In genomic region chrX:40988100-40988499, GRCh38 we compare ENCODE assay signal across 21 cellular contexts.
DNase-seq lines count a peak whose midpoint lies in the region; ATAC-seq, FAIRE-seq and TF ChIP-seq lines count a peak whose summit lies in the region.
"Had no signal": no experiment of that assay in that cellular context is flagged by ENCODE, and none has a peak within 500 bp of the region (broad histone marks: within the 10 kb centered on the region; RNA-seq: fewer than 3 reads in every experiment).

No MANE protein-coding gene starts in this region.

- no peak overlapping the region for H3K4me3 ChIP-seq in liver (ENCODE audit: low read depth in 1 of 3, low read length in 3 of 3)
- no peak overlapping the region for H3K4me3 ChIP-seq in HepG2 (replicated peaks in 1 of 3; ENCODE audit: insufficient read depth in 1 of 3, low read depth in 2 of 3, low read length in 3 of 3)
- H3K4me3 ChIP-seq in H1 (ENCODE audit: extremely low read depth in 1 of 4, insufficient read depth in 2 of 4, low read depth in 3 of 4, low read length in 4 of 4): no peak overlapping the region
- no peak overlapping the region for H3K4me3 ChIP-seq in right lobe of liver
- H3K4me3 ChIP-seq: A549; BLaER1 treated with 17β-estradiol and CSF1 and Interleukin-3, amounts not matched to agents 10 nM and 100 nM; GM12878 had no signal

- TF ChIP-seq POLR2A in HepG2 (IDR thresholded peaks at IDR 0.05; ENCODE audit: insufficient read depth in 1 of 2, low read depth in 2 of 2, low read length in 2 of 2) (no peak), H1 (IDR thresholded peaks at IDR 0.05; ENCODE audit: control extremely low read depth in 1 of 2, low read depth in 2 of 2, low read length in 2 of 2) (no peak), right lobe of liver (IDR thresholded peaks at IDR 0.05) (no peak)

- no peak overlapping the region for H4K91ac ChIP-seq in H1 (replicated peaks; ENCODE audit: insufficient read length, low read length)

- no peak overlapping the region for H3K56ac ChIP-seq in H1 (replicated peaks; ENCODE audit: insufficient read length, low read depth, low read length)

- intact Hi-C loops in HepG2 (cut with micrococcal nuclease; ENCODE audit: unreplicated experiment): no loop called here
- intact Hi-C loops in right lobe of liver (cut with DNase I): no loop called here

- H3K79me2 ChIP-seq in HepG2 (ENCODE audit: insufficient read depth, low read length): no peaks in the 10 kb centered on the region
- no peaks in the 10 kb centered on the region for H3K79me2 ChIP-seq in H1 (ENCODE audit: control insufficient read depth in 1 of 2, insufficient read depth in 2 of 2, low read length in 2 of 2)

- no peaks in the 10 kb centered on the region for H3K23me2 ChIP-seq in H1 (ENCODE audit: low read depth, low read length)

- no peak overlapping the region for H4K8ac ChIP-seq in H1 (ENCODE audit: extremely low read depth, insufficient read depth, low read length)

- H2BK120ac ChIP-seq in H1 (replicated peaks; ENCODE audit: low read depth, low read length): no peak overlapping the region

- H3K14ac ChIP-seq in H1 (ENCODE audit: insufficient read length): no peak overlapping the region

- H3K27ac ChIP-seq in liver (ENCODE audit: low read depth in 1 of 2, low read length in 2 of 2) (no peak overlapping the region), HepG2 (ENCODE audit: extremely low read length, insufficient read depth, low read length) (no peak overlapping the region), H1 (ENCODE audit: low read depth, low read length) (no peak overlapping the region), right lobe of liver (no peak overlapping the region)
- H3K27ac ChIP-seq: 22Rv1; A549; BLaER1 treated with 17β-estradiol and CSF1 and Interleukin-3, amounts not matched to agents 10 nM and 100 nM; C4-2B had no signal

- no peak overlapping the region for H3K18ac ChIP-seq in H1 (ENCODE audit: extremely low read depth, low read length)

- H2AFZ ChIP-seq in HepG2 (ENCODE audit: low read length) (no peak overlapping the region), H1 (ENCODE audit: low read length) (no peak overlapping the region)

- no peak for DNase-seq in HepG2 (ENCODE audit: low spot score)
- DNase-seq in H1 (ENCODE audit: low read depth in 1 of 2, low spot score in 2 of 2): no peak
- no peak for DNase-seq in right lobe of liver
- no peak for DNase-seq in activated CD4-positive, CD25-positive, alpha-beta regulatory T cell treated with anti-CD3 and anti-CD28 coated beads, Interleukin-2, amount 50 U/mL, for 72 hours
- DNase-seq: AML-193; Caco-2; Calu3; CD4-positive, alpha-beta T cell; CD8-positive, alpha-beta T cell; DMS79 treated with DMSO at 0.1 percent for 48 hours had no signal

- H3K4me1 ChIP-seq in liver (ENCODE audit: control insufficient read depth in 4 of 4, insufficient read depth in 4 of 4, low read length in 3 of 4) (no peaks in the 10 kb centered on the region), HepG2 (ENCODE audit: insufficient read depth, low read length) (no peaks in the 10 kb centered on the region), H1 (replicated peaks in 1 of 4; ENCODE audit: control insufficient read depth in 3 of 4, insufficient read depth in 4 of 4, low read length in 3 of 4) (peaks cover 0 to 4% (median 1%) of the 10 kb centered on the region in 4 experiments; a peak in 3 of 7 replicates), right lobe of liver (peaks cover 0 to 3% (median 0%) of the 10 kb centered on the region in 4 donors)
- H3K4me1 ChIP-seq: A549; BLaER1 treated with 17β-estradiol and CSF1 and Interleukin-3, amounts not matched to agents 10 nM and 100 nM; Caco-2 had no signal

- H3K27me3 ChIP-seq in liver (ENCODE audit: control insufficient read depth in 4 of 4, insufficient read depth in 4 of 4, low read length in 3 of 4) (no peaks in the 10 kb centered on the region), HepG2 (ENCODE audit: control insufficient read depth in 1 of 2, insufficient read depth in 2 of 2, low read length in 2 of 2) (no peaks in the 10 kb centered on the region), H1 (replicated peaks in 1 of 4; ENCODE audit: control insufficient read depth in 3 of 4, extremely low read depth in 1 of 4, insufficient read depth in 3 of 4, low read length in 3 of 4) (no peaks in the 10 kb centered on the region), right lobe of liver (no peaks in the 10 kb centered on the region)

- no peak overlapping the region for H2BK5ac ChIP-seq in H1 (ENCODE audit: low read depth, low read length)

- H4K5ac ChIP-seq in H1 (ENCODE audit: insufficient read length, low read depth, low read length): no peak overlapping the region

- no peak overlapping the region for H3K9ac ChIP-seq in liver (ENCODE audit: low read depth in 1 of 2, low read length in 2 of 2)
- no peak overlapping the region for H3K9ac ChIP-seq in HepG2 (ENCODE audit: insufficient read depth, low read depth, low read length)
- no peak overlapping the region for H3K9ac ChIP-seq in H1 (replicated peaks in 1 of 4; ENCODE audit: extremely low read depth in 1 of 4, low read depth in 3 of 4, low read length in 3 of 4)
- H3K9ac ChIP-seq: BLaER1 treated with 17β-estradiol and CSF1 and Interleukin-3, amounts not matched to agents 10 nM and 100 nM had no signal

- TF ChIP-seq EP300 in HepG2 (IDR thresholded peaks at IDR 0.05; ENCODE audit: low read depth in 2 of 2, low read length in 2 of 2): no peak
- no peak for TF ChIP-seq EP300 in HepG2 (CRISPR knock-in tag; IDR thresholded peaks at IDR 0.05; ENCODE audit: borderline replicate concordance)
- TF ChIP-seq EP300 in H1 (IDR thresholded peaks at IDR 0.05; ENCODE audit: borderline replicate concordance in 1 of 2, low read depth in 2 of 2, low read length in 2 of 2): no peak

- no peaks in the 10 kb centered on the region for H3K79me1 ChIP-seq in H1 (ENCODE audit: low read depth, low read length)

- 52% methylated on average over 3 of the region's 3 CpGs for whole genome bisulfite sequencing in liver
- 21% methylated on average over 3 of the region's 3 CpGs for WGBS in HepG2 (ENCODE audit: low lambda C conversion rate)
- WGBS in H1 (ENCODE audit: extremely low coverage in 1 of 2, insufficient coverage in 1 of 2, insufficient read length in 1 of 2, insufficient replicate concordance in 2 of 2, low coverage in 1 of 2, low lambda C conversion rate in 2 of 2, missing lambda C conversion rate in 1 of 2), 2 experiments: 91% methylated on average over 3 of the region's 3 CpGs; no CpG with 5 or more reads in 1 of the 2 experiments
- WGBS in right lobe of liver (ENCODE audit: insufficient coverage, low coverage, low lambda C conversion rate, missing lambda C conversion rate): 26% methylated on average over 3 of the region's 3 CpGs

- ATAC-seq in HepG2 (no peak), right lobe of liver (peak; percentile 53 to 63 (median 54)), GM21529 (IDR thresholded peaks at IDR 0.05; ENCODE audit: unreplicated experiment) (no peak)
- ATAC-seq: A549; CD8-positive, alpha-beta T cell; GM12878 had no signal

- no peak overlapping the region for H3K4ac ChIP-seq in H1 (replicated peaks; ENCODE audit: insufficient read length, low read depth, low read length)

- TF ChIP-seq CTCF in liver (IDR thresholded peaks at IDR 0.05; ENCODE audit: low read depth, low read length, missing input control): no peak
- TF ChIP-seq CTCF in HepG2 (CRISPR knock-in tag; IDR thresholded peaks at IDR 0.05): no peak
- no peak for TF ChIP-seq CTCF in H1 (IDR thresholded peaks at IDR 0.05; ENCODE audit: control extremely low read depth in 1 of 3, insufficient read depth in 1 of 3, low read depth in 1 of 3, low read length in 3 of 3)
- no peak for TF ChIP-seq CTCF in right lobe of liver (IDR thresholded peaks at IDR 0.05)

- POLR2A ChIA-PET in HepG2 (lab: Yijun Ruan, JAX): no interaction called here
- POLR2A ChIA-PET in H1 (lab: Charles Lee; ENCODE audit: partially characterized antibody): no interaction called here

- H2BK20ac ChIP-seq in H1 (ENCODE audit: low read length): no peak overlapping the region

- H3K4me2 ChIP-seq in HepG2 (ENCODE audit: low read depth, low read length) (no peak overlapping the region), H1 (ENCODE audit: insufficient read depth in 1 of 2, low read depth in 2 of 2, low read length in 2 of 2) (no peak overlapping the region)
- H3K4me2 ChIP-seq: A549; BLaER1 treated with 17β-estradiol and CSF1 and Interleukin-3, amounts not matched to agents 10 nM and 100 nM had no signal

- TF ChIP-seq RAD21 in liver (IDR thresholded peaks at IDR 0.05) (no peak), HepG2 (CRISPR knock-in tag; IDR thresholded peaks at IDR 0.05) (no peak), H1 (IDR thresholded peaks at IDR 0.05 in 1 of 2, conservative IDR thresholded peaks at IDR 0.05 in 1 of 2; ENCODE audit: low read depth in 2 of 2, low read length in 2 of 2) (no peak)

- FAIRE-seq in HepG2 (lab: Jason Lieb, UNC) (no peak), H1 (lab: Jason Lieb, UNC) (peak; percentile 42)
- FAIRE-seq: D721Med, G401.6, GM12878, GM12892, GM19239 had no signal

- H2BK15ac ChIP-seq in H1 (ENCODE audit: low read length): no peak overlapping the region

- in situ Hi-C loops in HepG2 (cut with HindIII; ENCODE audit: extremely low pct_ligation_motif_present, low pct_unique_long_range_greater_than_20kb): no loop called here

- H4K20me1 ChIP-seq in HepG2 (ENCODE audit: insufficient read depth, low read length) (no peaks in the 10 kb centered on the region), H1 (replicated peaks in 1 of 2; ENCODE audit: control insufficient read depth in 1 of 2, insufficient read depth in 2 of 2, low read length in 2 of 2) (no peaks in the 10 kb centered on the region)
- H4K20me1 ChIP-seq: BLaER1 treated with 17β-estradiol and CSF1 and Interleukin-3, amounts not matched to agents 10 nM and 100 nM had no signal

- BruUV-seq in HepG2 (replicated peaks; lab: Mats Ljungman, UMichigan): no TSS peak

- H3K36me3 ChIP-seq in liver (ENCODE audit: control insufficient read depth in 4 of 4, insufficient read depth in 3 of 4, low read depth in 1 of 4, low read length in 3 of 4): no peaks in the 10 kb centered on the region
- no peaks in the 10 kb centered on the region for H3K36me3 ChIP-seq in HepG2 (replicated peaks in 1 of 2; ENCODE audit: control insufficient read depth in 1 of 2, insufficient read depth in 2 of 2, low read length in 2 of 2)
- no peaks in the 10 kb centered on the region for H3K36me3 ChIP-seq in H1 (ENCODE audit: control insufficient read depth in 2 of 4, insufficient read depth in 4 of 4, low read length in 3 of 4)
- H3K36me3 ChIP-seq in right lobe of liver: no peaks in the 10 kb centered on the region
- H3K36me3 ChIP-seq: BLaER1 treated with 17β-estradiol and CSF1 and Interleukin-3, amounts not matched to agents 10 nM and 100 nM had no signal

- CTCF ChIA-PET in HepG2 (lab: Yijun Ruan, JAX; ENCODE audit: low intra/inter-chr PET ratio, low total read pairs) (no interaction called here), H1 (lab: Charles Lee; ENCODE audit: partially characterized antibody) (no interaction called here)

- H3K23ac ChIP-seq in H1 (ENCODE audit: insufficient read length): no peak overlapping the region

- no peak overlapping the region for H2AK5ac ChIP-seq in H1 (ENCODE audit: low read depth, low read length)

- H2BK12ac ChIP-seq in H1 (ENCODE audit: low read depth, low read length): no peak overlapping the region

- H3K9me3 ChIP-seq in liver (ENCODE audit: control insufficient read depth in 4 of 4, low read length in 3 of 4) (no peaks in the 10 kb centered on the region), HepG2 (ENCODE audit: low read length) (no peaks in the 10 kb centered on the region), H1 (ENCODE audit: insufficient read depth in 2 of 2, low read depth in 1 of 2, low read length in 1 of 2) (no peaks in the 10 kb centered on the region), right lobe of liver (no peaks in the 10 kb centered on the region)
- H3K9me3 ChIP-seq: A549, Caco-2 had no signal

Comparison
In these comparisons a context has a peak if more than half of its experiments do, and no peak if none do; other contexts are left out.
1. ATAC-seq: peak in right lobe of liver (4 of 4); none in HepG2 (single experiment) and GM21529 (single experiment).